In genomic region chr3:134364061-134364935, GRCh38 we compare ENCODE assay signal across 8 cellular contexts. TPM values are rescaled to one million over a fixed set of nuclear protein-coding genes. Genes with fewer than 3 reads are reported as not detected.
DNase-seq lines count a peak whose midpoint lies in the region; ATAC-seq, FAIRE-seq and TF ChIP-seq lines count a peak whose summit lies in the region.

No MANE protein-coding gene starts in this region.

- H3K9me3 Mint-ChIP-seq in T-helper 1 cell treated with Interleukin-12 subunit alpha and Interleukin-12 subunit beta and Interleukin-4 antibody, amounts not matched to agents 30 μg/mL and 1 μg/mL, for 36 hours, result no peaks in the 10 kb centered on the region
- no peaks in the 10 kb centered on the region for H3K9me3 Mint-ChIP-seq in stimulated activated naive CD8-positive, alpha-beta T cell treated with anti-CD3 and anti-CD28 coated beads, Interleukin-15, Interleukin-2, amounts not matched to agents 100 ng/mL and 50 ng/mL, for 24 hours

- intact Hi-C loops in HepG2 (cut with micrococcal nuclease; ENCODE audit: unreplicated experiment), result no loop called here

- CTCF ChIA-PET in HepG2 (lab: Yijun Ruan, JAX; ENCODE audit: low intra/inter-chr PET ratio, low total read pairs), result no interaction called here

- H3K36me3 ChIP-seq in BE2C (no peaks in the 10 kb centered on the region), ectodermal cell (ENCODE audit: control insufficient read depth, insufficient read depth, low read length) (peaks cover 81% of the 10 kb centered on the region), HepG2 (replicated peaks in 1 of 2; ENCODE audit: control insufficient read depth in 1 of 2, insufficient read depth in 2 of 2, low read length in 2 of 2) (peaks cover 65 to 91% of the 10 kb centered on the region in 2 experiments)

- no peak overlapping the region for H2AFZ ChIP-seq in HepG2 (ENCODE audit: low read length)

- H3K27me3 Mint-ChIP-seq in T-helper 1 cell treated with Interleukin-12 subunit alpha and Interleukin-12 subunit beta and Interleukin-4 antibody, amounts not matched to agents 30 μg/mL and 1 μg/mL, for 36 hours (ENCODE audit: low read depth), result peaks cover 28% of the 10 kb centered on the region
- peaks cover 16% of the 10 kb centered on the region for H3K27me3 Mint-ChIP-seq in stimulated activated naive CD8-positive, alpha-beta T cell treated with anti-CD3 and anti-CD28 coated beads, Interleukin-15, Interleukin-2, amounts not matched to agents 100 ng/mL and 50 ng/mL, for 24 hours

- peaks cover 12% of the 10 kb centered on the region for H3K4me1 Mint-ChIP-seq in T-helper 1 cell treated with Interleukin-12 subunit alpha and Interleukin-12 subunit beta and Interleukin-4 antibody, amounts not matched to agents 30 μg/mL and 1 μg/mL, for 36 hours (ENCODE audit: low read depth)
- H3K4me1 Mint-ChIP-seq in stimulated activated naive CD8-positive, alpha-beta T cell treated with anti-CD3 and anti-CD28 coated beads, Interleukin-15, Interleukin-2, amounts not matched to agents 100 ng/mL and 50 ng/mL, for 24 hours (ENCODE audit: low read depth), result peaks cover 24% of the 10 kb centered on the region

- no peak for TF ChIP-seq RAD21 in HepG2 (CRISPR knock-in tag; IDR thresholded peaks at IDR 0.05)

- H3K27me3 ChIP-seq in BE2C (no peaks in the 10 kb centered on the region; the same call in 1 of the 2 replicates), ectodermal cell (ENCODE audit: control insufficient read depth, insufficient read depth, low read length, poor library complexity, severe bottlenecking) (no peaks in the 10 kb centered on the region), HepG2 (ENCODE audit: control insufficient read depth in 1 of 2, insufficient read depth in 2 of 2, low read length in 2 of 2) (no peaks in the 10 kb centered on the region)

- H3K4me2 ChIP-seq in HepG2 (ENCODE audit: low read depth, low read length), result no peak overlapping the region

- no peak overlapping the region for H3K27ac Mint-ChIP-seq in T-helper 1 cell treated with Interleukin-12 subunit alpha and Interleukin-12 subunit beta and Interleukin-4 antibody, amounts not matched to agents 30 μg/mL and 1 μg/mL, for 36 hours
- H3K27ac Mint-ChIP-seq in stimulated activated naive CD8-positive, alpha-beta T cell treated with anti-CD3 and anti-CD28 coated beads, Interleukin-15, Interleukin-2, amounts not matched to agents 100 ng/mL and 50 ng/mL, for 24 hours, result no peak overlapping the region

- BruUV-seq in HepG2 (replicated peaks; lab: Mats Ljungman, UMichigan), result no TSS peak

- peaks cover 10% of the 10 kb centered on the region; the same call in 1 of the 2 replicates for H4K20me1 ChIP-seq in HepG2 (ENCODE audit: insufficient read depth, low read length)

- WGBS in ectodermal cell, 2 experiments, result 1 to 3% methylated on average over 37 of the region's 37 CpGs
- 89% methylated on average over 13 of the region's 37 CpGs for WGBS in HepG2 (ENCODE audit: low lambda C conversion rate)

- H3K9me3 ChIP-seq in BE2C (no peaks in the 10 kb centered on the region), ectodermal cell (ENCODE audit: control insufficient read depth, low read length) (no peaks in the 10 kb centered on the region), HepG2 (ENCODE audit: low read length) (no peaks in the 10 kb centered on the region)

- no peak for TF ChIP-seq POLR2A in HepG2 (IDR thresholded peaks at IDR 0.05; ENCODE audit: insufficient read depth in 1 of 2, low read depth in 2 of 2, low read length in 2 of 2)

- in situ Hi-C loops in HepG2 (cut with HindIII; ENCODE audit: extremely low pct_ligation_motif_present, low pct_unique_long_range_greater_than_20kb), result no loop called here

- FAIRE-seq in HepG2 (lab: Jason Lieb, UNC), result no peak

- no peaks in the 10 kb centered on the region for H3K79me2 ChIP-seq in HepG2 (ENCODE audit: insufficient read depth, low read length)

- peak overlapping the region; percentile 30 for H3K4me3 Mint-ChIP-seq in T-helper 1 cell treated with Interleukin-12 subunit alpha and Interleukin-12 subunit beta and Interleukin-4 antibody, amounts not matched to agents 30 μg/mL and 1 μg/mL, for 36 hours
- peak overlapping the region; percentile 21 for H3K4me3 Mint-ChIP-seq in stimulated activated naive CD8-positive, alpha-beta T cell treated with anti-CD3 and anti-CD28 coated beads, Interleukin-15, Interleukin-2, amounts not matched to agents 100 ng/mL and 50 ng/mL, for 24 hours

- peak overlapping the region; percentile 93 for H3K27ac ChIP-seq in ectodermal cell (ENCODE audit: insufficient read depth, low read depth, low read length, poor library complexity, severe bottlenecking)
- no peak overlapping the region for H3K27ac ChIP-seq in HepG2 (ENCODE audit: extremely low read length, insufficient read depth, low read length)

- POLR2A ChIA-PET in HepG2 (lab: Yijun Ruan, JAX), result interaction anchor here (1.7 to 14.6 kb wide), 4 partner anchors 10 to 121 kb away, joined by 5 to 140 read pairs (median 11); partner anchors contain the start of genes AMOTL2, ANAPC13 and CEP63

- no peaks in the 10 kb centered on the region for H3K36me3 Mint-ChIP-seq in T-helper 1 cell treated with Interleukin-12 subunit alpha and Interleukin-12 subunit beta and Interleukin-4 antibody, amounts not matched to agents 30 μg/mL and 1 μg/mL, for 36 hours (ENCODE audit: low read depth)
- no peaks in the 10 kb centered on the region for H3K36me3 Mint-ChIP-seq in stimulated activated naive CD8-positive, alpha-beta T cell treated with anti-CD3 and anti-CD28 coated beads, Interleukin-15, Interleukin-2, amounts not matched to agents 100 ng/mL and 50 ng/mL, for 24 hours (ENCODE audit: low read depth)

- no peak for TF ChIP-seq EP300 in HepG2 (IDR thresholded peaks at IDR 0.05; ENCODE audit: low read depth in 2 of 2, low read length in 2 of 2)
- TF ChIP-seq EP300 in HepG2 (CRISPR knock-in tag; IDR thresholded peaks at IDR 0.05; ENCODE audit: borderline replicate concordance), result no peak

- DNase-seq in BE2C (peak; percentile 75), HK-2 (ENCODE audit: unreplicated experiment) (peak; percentile 98), HepG2 (ENCODE audit: low spot score) (no peak), GM19238 (ENCODE audit: insufficient read length, low spot score) (no peak)

- H3K4me3 ChIP-seq in BE2C (ENCODE audit: low read depth, low read length) (peak overlapping the region; percentile 50), ectodermal cell (ENCODE audit: insufficient read depth, low read depth, low read length) (peak overlapping the region; percentile 7), HepG2 (replicated peaks in 1 of 3; ENCODE audit: insufficient read depth in 1 of 3, low read depth in 2 of 3, low read length in 3 of 3) (no peak overlapping the region)

- H3K4me1 ChIP-seq in BE2C, result no peaks in the 10 kb centered on the region
- peaks cover 61% of the 10 kb centered on the region for H3K4me1 ChIP-seq in ectodermal cell (ENCODE audit: control insufficient read depth, insufficient read depth, low read length)
- peaks cover 44% of the 10 kb centered on the region for H3K4me1 ChIP-seq in HepG2 (ENCODE audit: insufficient read depth, low read length)

- ATAC-seq in HepG2 (peak; percentile 45), GM19397 (IDR thresholded peaks at IDR 0.05; ENCODE audit: unreplicated experiment) (no peak)

- no peak overlapping the region for H3K9ac ChIP-seq in HepG2 (ENCODE audit: insufficient read depth, low read depth, low read length)

- TF ChIP-seq CTCF in BE2C (IDR thresholded peaks at IDR 0.05; ENCODE audit: low read depth, low read length), result no peak
- no peak for TF ChIP-seq CTCF in HepG2 (CRISPR knock-in tag; IDR thresholded peaks at IDR 0.05)

TF ChIP-seq in HepG2, 621 proteins besides CTCF, POLR2A, EP300 and RAD21 (continues in another document):
- TF ChIP-seq ZFAT (CRISPR knock-in tag; conservative IDR thresholded peaks at IDR 0.05) (no peak), ZKSCAN8 (CRISPR knock-in tag; IDR thresholded peaks at IDR 0.05; ENCODE audit: borderline replicate concordance) (no peak)

RNA-seq across cellular contexts. Expression of gene AMOTL2, which starts 9.9 kb away (rescaled TPM):
- 0.09 TPM for polyA plus RNA-seq in BE2C (2012; ENCODE audit: insufficient read depth, insufficient read length, low read depth)
- polyA plus RNA-seq in ectodermal cell (2013, experiment 1 of 4), result 107 TPM
- polyA plus RNA-seq in ectodermal cell (2013, experiment 2 of 4), result 119 TPM
- 78.3 TPM for polyA plus RNA-seq in ectodermal cell (2013, experiment 3 of 4)
- polyA plus RNA-seq in ectodermal cell (2013, experiment 4 of 4), result 85.9 TPM
- 11.5 and 17.3 TPM in 2 replicates for total RNA-seq in HepG2 (2016; rRNA removed; fragmentation: Illumina TruSeq; extraction: Trizol)
- total RNA-seq in HepG2 (2016; cell fraction: cytosol; rRNA removed; fragmentation: Illumina TruSeq; extraction: Trizol; ENCODE audit: low read depth), result 1.3 and 1.8 TPM in 2 replicates
- 10.0 and 18.3 TPM in 2 replicates for total RNA-seq in HepG2 (2016; cell fraction: insoluble cytoplasmic fraction; rRNA removed; fragmentation: Illumina TruSeq; extraction: Trizol)
- total RNA-seq in HepG2 (2016; cell fraction: membrane; rRNA removed; fragmentation: Illumina TruSeq; extraction: Trizol), result 5.3 and 5.6 TPM in 2 replicates
- total RNA-seq in HepG2 (2016; cell fraction: nucleus; rRNA removed; fragmentation: Illumina TruSeq; extraction: Trizol), result 25.6 and 30.4 TPM in 2 replicates
- polyA plus RNA-seq in HepG2 (2011; rRNA removed), result 14.0 and 18.5 TPM in 2 replicates
- 7.7 and 10.7 TPM in 2 replicates for polyA plus RNA-seq in HepG2 (2011; cell fraction: cytosol; rRNA removed)
- 39.3 and 76.1 TPM in 2 replicates for polyA plus RNA-seq in HepG2 (2011; cell fraction: nucleus; rRNA removed)
- polyA plus RNA-seq in HepG2 (2012), result 5.4 and 7.4 TPM in 2 replicates
- 0.38 and 0.55 TPM in 2 replicates for polyA plus RNA-seq in HepG2 (2016; cell fraction: cytosol; fragmentation: Illumina TruSeq; extraction: Trizol; ENCODE audit: low read depth)
- polyA plus RNA-seq in HepG2 (2016; cell fraction: insoluble cytoplasmic fraction; fragmentation: Illumina TruSeq; extraction: Trizol; ENCODE audit: low read depth), result 8.6 and 12.7 TPM in 2 replicates
- 1.5 and 1.7 TPM in 2 replicates for polyA plus RNA-seq in HepG2 (2016; cell fraction: membrane; fragmentation: Illumina TruSeq; extraction: Trizol; ENCODE audit: low read depth)
- polyA plus RNA-seq in HepG2 (2016; cell fraction: nucleus; fragmentation: Illumina TruSeq; extraction: Trizol; ENCODE audit: insufficient read depth, low read depth), result 19.3 and 21.2 TPM in 2 replicates
- 47.5 and 50.2 TPM in 2 replicates for polyA minus RNA-seq in HepG2 (2011; rRNA and poly(A)+ RNA removed; ENCODE audit: low replicate concordance)
- polyA minus RNA-seq in HepG2 (2011; cell fraction: cytosol; rRNA and poly(A)+ RNA removed), result 12.3 and 13.8 TPM in 2 replicates
- polyA minus RNA-seq in HepG2 (2011; cell fraction: nucleus; rRNA and poly(A)+ RNA removed), result 44.1 and 53.9 TPM in 2 replicates

Comparison
In these comparisons a context has a peak if more than half of its experiments do, and no peak if none do; other contexts are left out.
1. DNase-seq: peak in BE2C (single experiment) and HK-2 (single experiment); none in HepG2 (single experiment) and GM19238 (single experiment).
2. H3K4me3 ChIP-seq: peak in BE2C (single experiment) and ectodermal cell (single experiment); none in HepG2 (0 of 3).